Comparison of ENCODE assay signal across 8 cellular contexts in genomic region chr3:183555541-183556081, GRCh38. TPM values are rescaled to one million over a fixed set of nuclear protein-coding genes. Genes with fewer than 3 reads are reported as not detected.
DNase-seq lines count a peak whose midpoint lies in the region; ATAC-seq and TF ChIP-seq lines count a peak whose summit lies in the region.

A gene with protein sequence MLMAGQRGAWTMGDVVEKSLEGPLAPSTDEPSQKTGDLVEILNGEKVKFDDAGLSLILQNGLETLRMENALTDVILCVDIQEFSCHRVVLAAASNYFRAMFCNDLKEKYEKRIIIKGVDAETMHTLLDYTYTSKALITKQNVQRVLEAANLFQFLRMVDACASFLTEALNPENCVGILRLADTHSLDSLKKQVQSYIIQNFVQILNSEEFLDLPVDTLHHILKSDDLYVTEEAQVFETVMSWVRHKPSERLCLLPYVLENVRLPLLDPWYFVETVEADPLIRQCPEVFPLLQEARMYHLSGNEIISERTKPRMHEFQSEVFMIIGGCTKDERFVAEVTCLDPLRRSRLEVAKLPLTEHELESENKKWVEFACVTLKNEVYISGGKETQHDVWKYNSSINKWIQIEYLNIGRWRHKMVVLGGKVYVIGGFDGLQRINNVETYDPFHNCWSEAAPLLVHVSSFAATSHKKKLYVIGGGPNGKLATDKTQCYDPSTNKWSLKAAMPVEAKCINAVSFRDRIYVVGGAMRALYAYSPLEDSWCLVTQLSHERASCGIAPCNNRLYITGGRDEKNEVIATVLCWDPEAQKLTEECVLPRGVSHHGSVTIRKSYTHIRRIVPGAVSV (minus strand): TSS chr3:183555706. CDS start chr3:183555653, 53 bp downstream.

- H3K27me3 ChIP-seq in prostate gland (replicated peaks; ENCODE audit: insufficient read depth): no peaks in the 10 kb centered on the region

- no peak within 1 kb of the TSS for H3K27ac ChIP-seq in prostate gland

- peak; percentile 83 for ATAC-seq in GM21717 (IDR thresholded peaks at IDR 0.05; ENCODE audit: unreplicated experiment)

- no peaks in the 10 kb centered on the region for H3K9me3 Mint-ChIP-seq in immature natural killer cell

- no peaks in the 10 kb centered on the region for H3K9me3 ChIP-seq in prostate gland

- no peaks in the 10 kb centered on the region for H3K4me1 ChIP-seq in prostate gland (replicated peaks)

- H3K27ac Mint-ChIP-seq in immature natural killer cell: peak within 1 kb of the TSS; percentile 97 to 100 (median 98)

- H3K4me3 Mint-ChIP-seq in immature natural killer cell: peak within 1 kb of the TSS; percentile 90 to 100 (median 97)

- TF ChIP-seq POLR2A in NB4 (IDR thresholded peaks at IDR 0.05; ENCODE audit: extremely low read depth, insufficient read length) (peak; percentile 35), prostate gland (IDR thresholded peaks at IDR 0.05) (no peak)

- H3K4me1 Mint-ChIP-seq in immature natural killer cell: peaks cover 49 to 53% of the 10 kb centered on the region in 2 donors

- intact Hi-C loops in prostate gland (cut with DNase I): no loop called here

- H3K4me3 ChIP-seq in NB4 (ENCODE audit: low read depth, low read length) (peak within 1 kb of the TSS; percentile 55), prostate gland (no peak within 1 kb of the TSS)

- H3K36me3 ChIP-seq in prostate gland: no peaks in the 10 kb centered on the region

- H3K36me3 Mint-ChIP-seq in immature natural killer cell: peaks cover 0 to 13% (median 8%) of the 10 kb centered on the region in 3 donors

- WGBS in prostate gland: 59% methylated on average over 9 of the region's 9 CpGs

- TF ChIP-seq CTCF in NB4 (IDR thresholded peaks at IDR 0.05; ENCODE audit: low read depth, low read length) (no peak), prostate gland (IDR thresholded peaks at IDR 0.05) (no peak)

- DNase-seq in GDM1 (lab: John Stamatoyannopoulos, UW) (peak; percentile 81), NB4 (ENCODE audit: low read depth) (peak; percentile 82), activated T-cell treated with anti-CD3 and anti-CD28 coated beads for 48 hours (ENCODE audit: low read depth) (peak; percentile 66), immature natural killer cell (peak; percentile 72 to 80 (median 80)), prostate gland (ENCODE audit: low spot score) (no peak), cerebellum (ENCODE audit: low spot score) (no peak)
- peak; percentile 49 to 59 for DNase-seq in stimulated activated CD8-positive, alpha-beta memory T cell treated with anti-CD3 and anti-CD28 coated beads, Interleukin-2, amount 100 ng/mL, for 48 hours (ENCODE audit: low read depth in 2 of 2)

- H3K27me3 Mint-ChIP-seq in immature natural killer cell (ENCODE audit: low read depth in 3 of 3): peaks cover 9 to 10% (median 9%) of the 10 kb centered on the region in 3 donors

RNA-seq across cellular contexts. Expression of the gene that starts here (rescaled TPM):
- polyA plus RNA-seq in immature natural killer cell: 1 to 10 TPM; 2.2 to 6.1 (median 3.9) TPM
- total RNA-seq in prostate gland (1 to 10 TPM; 1.0 to 1.2 TPM), cerebellum (1.3 TPM)

Comparison
In these comparisons a context has a peak if more than half of its experiments do, and no peak if none do; other contexts are left out.
1. DNase-seq: peak in GDM1 (single experiment), NB4 (single experiment), activated T-cell treated with anti-CD3 and anti-CD28 coated beads for 48 hours (single experiment), immature natural killer cell (3 of 3) and stimulated activated CD8-positive, alpha-beta memory T cell treated with anti-CD3 and anti-CD28 coated beads, Interleukin-2, amount 100 ng/mL, for 48 hours (2 of 2); none in prostate gland (single experiment) and cerebellum (single experiment).